ENCODE assay signal across 8 cellular contexts in the genomic region with DNA sequence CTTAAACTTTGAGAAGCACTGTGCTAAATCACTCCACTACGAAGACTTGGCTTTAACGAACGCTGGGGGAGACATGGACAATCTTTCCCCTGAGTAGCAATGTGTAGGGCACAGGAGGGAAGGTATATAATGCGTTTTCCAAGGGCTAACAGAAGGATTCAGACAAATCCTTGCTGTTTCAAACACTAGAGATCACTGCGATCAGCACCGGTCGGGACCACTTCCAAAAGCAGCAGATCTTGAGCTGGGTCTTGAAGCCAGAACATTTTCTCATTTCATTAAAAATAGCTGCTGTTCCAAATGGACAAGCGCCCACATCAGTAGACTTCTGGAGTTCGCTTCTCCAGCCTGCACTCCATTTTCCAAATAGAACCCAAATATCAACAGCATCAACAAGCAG.
A peak's percentile ranks its signal among the peaks of the same experiment; 100 is the strongest.
DNase-seq lines count a peak whose midpoint lies in the region; ATAC-seq and TF ChIP-seq lines count a peak whose summit lies in the region.

No MANE protein-coding gene starts in this region.

- intact Hi-C loops in A673 (cut with micrococcal nuclease; ENCODE audit: unreplicated experiment) (no loop called here), lower leg skin (cut with DNase I; ENCODE audit: low total_unique reads) (no loop called here)

- peaks cover 22% of the 10 kb centered on the region for H3K4me1 Mint-ChIP-seq in central memory CD8-positive, alpha-beta T cell
- peaks cover 27% of the 10 kb centered on the region for H3K4me1 Mint-ChIP-seq in nephron

- WGBS in lower leg skin, 2 donors = 38 to 54% methylated on average over 9 of the region's 9 CpGs

- DNase-seq in A673 (ENCODE audit: low spot score) = no peak
- DNase-seq in HFF-Myc (ENCODE audit: extremely low read depth, low read depth) = no peak
- DNase-seq in central memory CD8-positive, alpha-beta T cell (ENCODE audit: low spot score in 2 of 2) = no peak
- DNase-seq in lower leg skin (ENCODE audit: low spot score in 2 of 2) = no peak
- no peak for DNase-seq in NCI-H524 treated with DMSO at 0.1 percent for 48 hours (lab: John Stamatoyannopoulos, UW)

- peak overlapping the region; percentile 61 for H3K4me3 ChIP-seq in A673 (ENCODE audit: low read depth, low read length, poor library complexity, severe bottlenecking)
- H3K4me3 ChIP-seq in HFF-Myc (replicated peaks; ENCODE audit: low read depth, low read length) = peak overlapping the region; percentile 70; the same call in 1 of the 2 replicates
- H3K4me3 ChIP-seq in lower leg skin (ENCODE audit: low read depth, poor library complexity, severe bottlenecking) = no peak overlapping the region

- H3K9me3 Mint-ChIP-seq in central memory CD8-positive, alpha-beta T cell = no peaks in the 10 kb centered on the region
- peaks cover 2% of the 10 kb centered on the region for H3K9me3 Mint-ChIP-seq in nephron

- no peak for TF ChIP-seq POLR2A in lower leg skin (IDR thresholded peaks at IDR 0.05)

- H3K4me1 ChIP-seq in A673 (ENCODE audit: insufficient read depth, low read length, poor library complexity, severe bottlenecking) = peaks cover 15% of the 10 kb centered on the region

- no peaks in the 10 kb centered on the region for H3K36me3 ChIP-seq in A673 (ENCODE audit: insufficient read depth, low read length, poor library complexity, severe bottlenecking)

- no peak for ATAC-seq in central memory CD8-positive, alpha-beta T cell (replicated peaks; ENCODE audit: extremely low read depth, poor library complexity, severe bottlenecking)
- ATAC-seq in HG03159 (IDR thresholded peaks at IDR 0.05; ENCODE audit: unreplicated experiment) (no peak), GM21390 (IDR thresholded peaks at IDR 0.05; ENCODE audit: unreplicated experiment) (no peak)

- H3K36me3 Mint-ChIP-seq in central memory CD8-positive, alpha-beta T cell (ENCODE audit: insufficient read depth) = peaks cover 3% of the 10 kb centered on the region
- no peaks in the 10 kb centered on the region for H3K36me3 Mint-ChIP-seq in nephron (ENCODE audit: low read depth)

- H3K27me3 Mint-ChIP-seq in central memory CD8-positive, alpha-beta T cell = peaks cover 9% of the 10 kb centered on the region
- peaks cover 75% of the 10 kb centered on the region for H3K27me3 Mint-ChIP-seq in nephron (ENCODE audit: low read depth)

- BruUV-seq in A673 (replicated peaks; lab: Mats Ljungman, UMichigan) = no TSS peak

- peak overlapping the region; percentile 90 for H3K4me3 Mint-ChIP-seq in central memory CD8-positive, alpha-beta T cell
- peak overlapping the region; percentile 82 to 90 (median 88) for H3K4me3 Mint-ChIP-seq in nephron

- POLR2A ChIA-PET in A673 (lab: Charles Lee; ENCODE audit: low non-redundant PET) = no interaction called here

- H3K9me3 ChIP-seq in A673 (ENCODE audit: low read depth, low read length, poor library complexity, severe bottlenecking) = no peaks in the 10 kb centered on the region

- TF ChIP-seq CTCF in A673 (conservative IDR thresholded peaks at IDR 0.05; ENCODE audit: low read depth, low read length) (no peak), HFF-Myc (IDR thresholded peaks at IDR 0.05; ENCODE audit: low read depth, low read length, missing control alignments) (no peak), nephron (IDR thresholded peaks at IDR 0.05; ENCODE audit: unreplicated experiment in 3 of 3) (no peak), lower leg skin (IDR thresholded peaks at IDR 0.05) (no peak)

- peaks cover 33% of the 10 kb centered on the region for H3K27me3 ChIP-seq in A673 (replicated peaks; ENCODE audit: insufficient read depth, low read depth, low read length, poor library complexity)

- H3K27ac ChIP-seq in A673 (ENCODE audit: low read depth, low read length, poor library complexity, severe bottlenecking) = no peak overlapping the region

- CTCF ChIA-PET in A673 (lab: Charles Lee) = no interaction called here

- H3K27ac Mint-ChIP-seq in central memory CD8-positive, alpha-beta T cell (ENCODE audit: low read depth) = no peak overlapping the region
- no peak overlapping the region for H3K27ac Mint-ChIP-seq in nephron
